8 cellular contexts compared by ENCODE assay signal in genomic region chr10:16520900-16521299, GRCh38.
A peak's percentile ranks its signal among the peaks of the same experiment; 100 is the strongest.
DNase-seq lines count a peak whose midpoint lies in the region; ATAC-seq lines count a peak whose summit lies in the region.

No MANE protein-coding gene starts in this region.

- ATAC-seq in GM21447 (IDR thresholded peaks at IDR 0.05; ENCODE audit: unreplicated experiment), result peak; percentile 62
- peak; percentile 76 for ATAC-seq in activated naive CD8-positive, alpha-beta T cell treated with anti-CD3 and anti-CD28 coated beads, Interleukin-2, amount 50 U/mL, for 24 hours

- no peaks in the 10 kb centered on the region for H3K4me1 ChIP-seq in ES-I3 (ENCODE audit: insufficient read depth, low read length)

- H3K9me3 ChIP-seq in ES-I3 (ENCODE audit: control insufficient read depth, insufficient read depth, low read length) (no peaks in the 10 kb centered on the region), iPS-18c (ENCODE audit: control insufficient read depth, insufficient read depth, low read length) (no peaks in the 10 kb centered on the region)

- H3K36me3 Mint-ChIP-seq in activated naive CD8-positive, alpha-beta T cell treated with anti-CD3 and anti-CD28 coated beads, Interleukin-2, amount 50 U/mL, for 24 hours (ENCODE audit: low read depth), result peaks cover 4% of the 10 kb centered on the region

- H3K27me3 Mint-ChIP-seq in activated naive CD8-positive, alpha-beta T cell treated with anti-CD3 and anti-CD28 coated beads, Interleukin-2, amount 50 U/mL, for 24 hours, result peaks cover 43% of the 10 kb centered on the region

- H3K9me3 Mint-ChIP-seq in activated naive CD8-positive, alpha-beta T cell treated with anti-CD3 and anti-CD28 coated beads, Interleukin-2, amount 50 U/mL, for 24 hours, result no peaks in the 10 kb centered on the region

- peak overlapping the region; percentile 66 for H3K4me3 ChIP-seq in iPS-18c (ENCODE audit: insufficient read depth, low read depth, low read length)

- H3K4me3 Mint-ChIP-seq in activated naive CD8-positive, alpha-beta T cell treated with anti-CD3 and anti-CD28 coated beads, Interleukin-2, amount 50 U/mL, for 24 hours, result peak overlapping the region; percentile 55

- DNase-seq in NCI-H1694 (lab: John Stamatoyannopoulos, UW) (peak; percentile 6), SHP77 treated with DMSO at 0.1 percent for 48 hours (lab: John Stamatoyannopoulos, UW) (no peak), hippocampal formation (lab: John Stamatoyannopoulos, UW) (no peak)
- DNase-seq in activated naive CD8-positive, alpha-beta T cell treated with anti-CD3 and anti-CD28 coated beads, Interleukin-2, amount 50 U/mL, for 24 hours, result peak; percentile 52
- DNase-seq in stimulated activated CD4-positive, alpha-beta T cell treated with anti-CD3 and anti-CD28 coated beads, Interleukin-2, amount 100 ng/mL, for 24 hours, result peak; percentile 31 to 60

- H3K9ac ChIP-seq in ES-I3 (ENCODE audit: low read depth, low read length), result peak overlapping the region; percentile 72; the same call in 1 of the 2 replicates

- H3K36me3 ChIP-seq in ES-I3 (ENCODE audit: insufficient read depth, low read length), result no peaks in the 10 kb centered on the region

- no peak overlapping the region for H3K27ac Mint-ChIP-seq in activated naive CD8-positive, alpha-beta T cell treated with anti-CD3 and anti-CD28 coated beads, Interleukin-2, amount 50 U/mL, for 24 hours

- peaks cover 13% of the 10 kb centered on the region for H3K4me1 Mint-ChIP-seq in activated naive CD8-positive, alpha-beta T cell treated with anti-CD3 and anti-CD28 coated beads, Interleukin-2, amount 50 U/mL, for 24 hours

Comparison
In these comparisons a context has a peak if more than half of its experiments do, and no peak if none do; other contexts are left out.
1. DNase-seq: peak in NCI-H1694 (single experiment), activated naive CD8-positive, alpha-beta T cell treated with anti-CD3 and anti-CD28 coated beads, Interleukin-2, amount 50 U/mL, for 24 hours (single experiment) and stimulated activated CD4-positive, alpha-beta T cell treated with anti-CD3 and anti-CD28 coated beads, Interleukin-2, amount 100 ng/mL, for 24 hours (2 of 2); none in SHP77 treated with DMSO at 0.1 percent for 48 hours (single experiment) and hippocampal formation (0 of 2).